In genomic region chr6:140076078-140076477, GRCh38 we compare ENCODE assay signal across 25 cellular contexts.
"Had no signal": no experiment of that assay in that cellular context is flagged by ENCODE, and none has a peak within 500 bp of the region (broad histone marks: within the 10 kb centered on the region; RNA-seq: fewer than 3 reads in every experiment).

No MANE protein-coding gene starts in this region.

- H3K4me1 Mint-ChIP-seq: naive B cell had no signal

- H3K27me3 ChIP-seq: dorsolateral prefrontal cortex, esophagus muscularis mucosa, foreskin keratinocyte, gastroesophageal sphincter, heart right ventricle, left lung had no signal

- H3K27ac Mint-ChIP-seq: mesothelial cell of epicardium, naive B cell had no signal

- ATAC-seq: foreskin keratinocyte, gastroesophageal sphincter, heart right ventricle, left cardiac atrium, left lung, left ventricle myocardium superior, lower lobe of right lung, mucosa of descending colon had no signal

- H3K9me3 ChIP-seq: esophagus muscularis mucosa, gastroesophageal sphincter, heart right ventricle, left lung, lower lobe of right lung, mucosa of descending colon had no signal

- H3K4me3 ChIP-seq: coronary artery, dorsolateral prefrontal cortex, esophagus muscularis mucosa, gastroesophageal sphincter, heart right ventricle, left lung, lower lobe of right lung, mucosa of descending colon had no signal

- H3K36me3 ChIP-seq: esophagus muscularis mucosa, gastroesophageal sphincter, heart right ventricle, left lung, lower lobe of right lung had no signal

- H3K36me3 Mint-ChIP-seq: mesothelial cell of epicardium, naive B cell had no signal

- H3K4me3 Mint-ChIP-seq: mesothelial cell of epicardium, naive B cell had no signal

- H3K27ac ChIP-seq: coronary artery, dorsolateral prefrontal cortex, esophagus muscularis mucosa, foreskin keratinocyte, gastroesophageal sphincter, heart right ventricle, left lung, lower lobe of right lung had no signal

- FAIRE-seq: colon, endothelial cell of umbilical vein, frontal cortex, islet of Langerhans, keratinocyte had no signal

- DNase-seq: dermis blood vessel endothelial cell; dorsolateral prefrontal cortex; effector CD4-positive, alpha-beta T cell; effector memory CD4-positive, alpha-beta T cell; foreskin keratinocyte; glutamatergic neuron; head of caudate nucleus; heart right ventricle; hippocampal formation; left cardiac atrium; left lung; left ventricle myocardium superior; lower lobe of right lung; mesenchymal stem cell; mucosa of descending colon; naive B cell had no signal
